ENCODE assay signal across 15 cellular contexts in the genomic region with DNA sequence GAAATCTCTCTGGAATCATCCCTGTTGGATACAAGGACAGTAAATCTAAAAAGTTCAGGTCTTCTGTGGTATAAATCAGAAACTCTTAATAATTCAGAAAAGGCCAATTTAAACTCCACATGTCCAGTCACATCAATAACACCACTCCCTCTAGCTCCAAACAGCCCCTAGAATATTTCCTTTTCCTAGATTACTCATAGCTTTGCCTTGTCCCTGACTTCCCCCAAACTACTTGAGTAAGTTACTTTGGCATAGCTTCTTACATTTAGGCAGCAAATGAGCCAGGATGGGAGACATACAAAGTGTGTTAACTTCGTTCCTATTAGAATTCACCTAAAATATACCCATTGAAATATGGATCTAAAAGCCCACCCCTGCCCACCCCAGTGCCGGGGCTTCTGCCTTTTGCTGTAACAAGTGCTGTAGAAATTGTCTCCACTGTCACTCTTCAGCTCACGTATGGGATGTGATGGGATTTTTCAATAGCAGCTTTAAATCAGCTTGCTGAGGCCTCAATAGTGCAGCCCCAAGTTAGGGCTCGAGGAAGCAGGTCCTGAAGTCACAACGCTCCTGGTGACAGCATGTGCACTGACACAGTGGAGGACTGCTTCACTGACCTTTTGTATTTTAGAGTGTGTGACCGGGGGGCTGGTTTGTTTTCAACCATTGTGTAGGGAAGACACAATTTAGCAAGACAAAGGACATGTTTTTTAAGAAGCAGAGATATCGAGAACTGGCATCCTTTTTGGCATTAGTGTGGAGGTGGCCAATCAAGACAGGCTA.
"Had no signal": no experiment of that assay in that cellular context is flagged by ENCODE, and none has a peak within 500 bp of the region (broad histone marks: within the 10 kb centered on the region; RNA-seq: fewer than 3 reads in every experiment).

No MANE protein-coding gene starts in this region.

- DNase-seq: activated B cell treated with CpG ODN at 0.5 μM for 24 hours; activated CD4-positive, alpha-beta T cell treated with anti-CD3 and anti-CD28 coated beads for 48 hours; activated CD8-positive, alpha-beta T cell treated with anti-CD3 and anti-CD28 coated beads for 36 hours; activated gamma-delta T cell; activated T-cell treated with anti-CD3 and anti-CD28 coated beads, Interleukin-2, amount 50 U/mL, for 72 hours; amniotic stem cell; gastrocnemius medialis; heart right ventricle; naive B cell; pancreas; stimulated activated CD4-positive, alpha-beta T cell treated with anti-CD3 and anti-CD28 coated beads, Interleukin-12 subunit alpha, Interleukin-12 subunit beta, amount 100 ng/mL, for 4 hours; stimulated activated CD4-positive, alpha-beta T cell treated with anti-CD3 and anti-CD28 coated beads, Interleukin-2, amount 100 ng/mL, for 24 hours; stomach; T-helper 2 cell had no signal

- H3K36me3 Mint-ChIP-seq: activated naive CD8-positive, alpha-beta T cell; naive B cell had no signal

- H3K9me3 Mint-ChIP-seq: activated B cell treated with CpG ODN at 0.5 μM for 24 hours; activated CD8-positive, alpha-beta T cell treated with anti-CD3 and anti-CD28 coated beads for 36 hours; activated T-cell treated with anti-CD3 and anti-CD28 coated beads, Interleukin-2, amount 50 U/mL, for 72 hours; naive B cell had no signal

- H3K4me3 Mint-ChIP-seq: activated B cell treated with CpG ODN at 0.5 μM for 24 hours; activated CD8-positive, alpha-beta T cell treated with anti-CD3 and anti-CD28 coated beads for 36 hours; activated naive CD8-positive, alpha-beta T cell; activated T-cell treated with anti-CD3 and anti-CD28 coated beads, Interleukin-2, amount 50 U/mL, for 72 hours; naive B cell had no signal

- ATAC-seq: activated CD8-positive, alpha-beta T cell treated with anti-CD3 and anti-CD28 coated beads for 36 hours; activated T-cell treated with anti-CD3 and anti-CD28 coated beads, Interleukin-2, amount 50 U/mL, for 72 hours; gastrocnemius medialis; heart right ventricle; pancreas had no signal

- H3K27ac Mint-ChIP-seq: activated B cell treated with CpG ODN at 0.5 μM for 24 hours; activated CD8-positive, alpha-beta T cell treated with anti-CD3 and anti-CD28 coated beads for 36 hours; activated naive CD8-positive, alpha-beta T cell; activated T-cell treated with anti-CD3 and anti-CD28 coated beads, Interleukin-2, amount 50 U/mL, for 72 hours; naive B cell had no signal

- H3K4me1 Mint-ChIP-seq: activated B cell treated with CpG ODN at 0.5 μM for 24 hours, naive B cell had no signal
